8 cellular contexts compared by ENCODE assay signal in genomic region chr15:79311901-79312553, GRCh38. TPM values are rescaled to one million over a fixed set of nuclear protein-coding genes. Genes with fewer than 3 reads are reported as not detected.
DNase-seq lines count a peak whose midpoint lies in the region; ATAC-seq and TF ChIP-seq lines count a peak whose summit lies in the region.

No MANE protein-coding gene starts in this region.

- DNase-seq in GM13976 (ENCODE audit: low spot score), result peak; percentile 32
- no peak for DNase-seq in Peyer's patch
- no peak for DNase-seq in epithelial cell of proximal tubule (ENCODE audit: low read depth)
- no peak for DNase-seq in prostate gland (ENCODE audit: low spot score)
- DNase-seq in dedifferentiated amniotic fluid mesenchymal stem cell (ENCODE audit: extremely low spot score), result no peak
- no peak for DNase-seq in stimulated activated CD4-positive, alpha-beta T cell treated with anti-CD3 and anti-CD28 coated beads, Interleukin-2, amount 100 ng/mL, for 24 hours
- DNase-seq in COR-L47 (lab: John Stamatoyannopoulos, UW), result no peak

- ATAC-seq in GM18498 (IDR thresholded peaks at IDR 0.05; ENCODE audit: unreplicated experiment), result no peak

- peaks cover 0 to 33% (median 0%) of the 10 kb centered on the region in 3 donors for H3K36me3 ChIP-seq in Peyer's patch
- no peaks in the 10 kb centered on the region for H3K36me3 ChIP-seq in prostate gland

- intact Hi-C loops in prostate gland (cut with DNase I), result no loop called here

- H3K9me3 ChIP-seq in Peyer's patch (no peaks in the 10 kb centered on the region), prostate gland (no peaks in the 10 kb centered on the region)

- H3K27me3 ChIP-seq in Peyer's patch (no peaks in the 10 kb centered on the region), prostate gland (replicated peaks; ENCODE audit: insufficient read depth) (no peaks in the 10 kb centered on the region)

- H3K4me3 ChIP-seq in Peyer's patch (peak overlapping the region; percentile 67 to 86 (median 73)), epithelial cell of proximal tubule (ENCODE audit: low read depth, low read length) (peak overlapping the region; percentile 67), prostate gland (peak overlapping the region; percentile 71 to 75)

- peaks cover 0 to 13% (median 6%) of the 10 kb centered on the region in 4 donors for H3K4me1 ChIP-seq in Peyer's patch
- H3K4me1 ChIP-seq in prostate gland (replicated peaks), result no peaks in the 10 kb centered on the region

- WGBS in prostate gland, result 68% methylated on average over 8 of the region's 8 CpGs

- TF ChIP-seq POLR2A in Peyer's patch (IDR thresholded peaks at IDR 0.05) (no peak), prostate gland (IDR thresholded peaks at IDR 0.05) (no peak)

- TF ChIP-seq CTCF in GM13976 (IDR thresholded peaks at IDR 0.05; ENCODE audit: borderline replicate concordance, control extremely low read depth, extremely low read depth, insufficient read depth, missing control alignments), result no peak
- TF ChIP-seq CTCF in Peyer's patch (IDR thresholded peaks at IDR 0.05), result no peak
- TF ChIP-seq CTCF in epithelial cell of proximal tubule (conservative IDR thresholded peaks at IDR 0.05; ENCODE audit: low read depth, low read length), result no peak
- TF ChIP-seq CTCF in prostate gland (IDR thresholded peaks at IDR 0.05), result no peak

- in situ Hi-C loops in GM13976 (cut with MboI; ENCODE audit: low sequenced_read_pairs, unreplicated experiment), result no loop called here

- H3K27ac ChIP-seq in Peyer's patch (no peak overlapping the region), prostate gland (peak overlapping the region in 1 of 2 donors; percentile 68)

RNA-seq across cellular contexts. Expression of gene TMED3, which starts 1.1 kb away (rescaled TPM):
- total RNA-seq in Peyer's patch (10 to 100 TPM; 21.0 to 52.0 (median 26.8) TPM), epithelial cell of proximal tubule (79.9 and 109 TPM in 2 replicates), prostate gland (100 to 1,000 TPM; 140 to 220 TPM)

RNA-seq across cellular contexts. Expression of gene ANKRD34C, which starts 29.5 kb away (rescaled TPM):
- total RNA-seq in Peyer's patch (not detected), epithelial cell of proximal tubule (not detected in 2 replicates), prostate gland (not detected)
